38 cellular contexts compared by ENCODE assay signal in the genomic region with DNA sequence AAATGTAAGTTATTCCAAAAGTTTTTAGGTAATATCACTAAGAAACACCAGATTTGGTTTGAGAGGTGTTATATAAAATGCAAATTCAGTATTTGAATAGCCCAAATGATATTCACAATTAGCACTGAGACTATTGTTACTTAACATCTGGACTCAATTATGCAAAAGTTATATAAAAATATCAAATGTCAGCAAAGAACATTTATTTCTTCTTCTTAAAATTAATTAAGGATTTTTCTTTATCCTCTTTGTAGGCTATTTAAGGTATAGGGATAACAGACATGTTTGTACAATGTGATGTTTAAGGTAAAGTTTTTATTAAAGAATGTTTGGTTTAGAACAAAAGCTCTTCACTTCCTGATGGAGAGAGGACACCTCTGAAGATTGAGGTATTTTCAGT.
"Had no signal": no experiment of that assay in that cellular context is flagged by ENCODE, and none has a peak within 500 bp of the region (broad histone marks: within the 10 kb centered on the region; RNA-seq: fewer than 3 reads in every experiment).

No MANE protein-coding gene starts in this region.

- H3K27ac ChIP-seq: ascending aorta, cardiac muscle cell, VCaP had no signal

- H3K4me3 Mint-ChIP-seq: activated B cell treated with CpG ODN at 0.5 μM for 24 hours; activated CD4-positive, alpha-beta memory T cell treated with anti-CD3 and anti-CD28 coated beads, Interleukin-2, amount 10 ng/mL, durations not matched to agents 7 days and 5 days; activated CD4-positive, alpha-beta T cell treated with anti-CD3 and anti-CD28 coated beads for 36 hours; activated CD4-positive, alpha-beta T cell treated with anti-CD3 and anti-CD28 coated beads, Interleukin-2, amount 10 ng/mL, durations not matched to agents 7 days and 5 days; activated CD8-positive, alpha-beta memory T cell treated with anti-CD3 and anti-CD28 coated beads, Interleukin-2, amount 10 ng/mL, durations not matched to agents 7 days and 5 days; activated CD8-positive, alpha-beta T cell treated with anti-CD3 and anti-CD28 coated beads, Interleukin-2, amount 10 ng/mL, durations not matched to agents 7 days and 5 days; activated naive CD4-positive, alpha-beta T cell treated with anti-CD3 and anti-CD28 coated beads, Interleukin-2, amount 10 ng/mL, durations not matched to agents 7 days and 5 days; activated naive CD4-positive, alpha-beta T cell treated with anti-CD3 and anti-CD28 coated beads, Interleukin-2, amount 50 U/mL, for 24 hours; activated naive CD8-positive, alpha-beta T cell; activated naive CD8-positive, alpha-beta T cell treated with anti-CD3 and anti-CD28 coated beads, Interleukin-2, amount 10 ng/mL, durations not matched to agents 7 days and 5 days; activated naive CD8-positive, alpha-beta T cell treated with anti-CD3 and anti-CD28 coated beads, Interleukin-2, amount 50 U/mL, for 24 hours; activated T-cell treated with anti-CD3 and anti-CD28 coated beads, Interleukin-2, amount 50 U/mL, for 24 hours; brain; central memory CD8-positive, alpha-beta T cell; T-helper 1 cell treated with Interleukin-12 subunit alpha and Interleukin-12 subunit beta and Interleukin-4 antibody, amounts not matched to agents 30 μg/mL and 1 μg/mL, for 36 hours; T-helper 2 cell treated with Interferon-gamma antibody and Interleukin-4, amounts not matched to agents 5 μg/mL and 100 μg/mL, for 36 hours had no signal

- H3K4me1 ChIP-seq: ascending aorta had no signal

- DNase-seq: activated B cell treated with CpG ODN at 0.5 μM for 24 hours; activated CD4-positive, alpha-beta memory T cell treated with anti-CD3 and anti-CD28 coated beads, Interleukin-2, amount 10 ng/mL, durations not matched to agents 7 days and 5 days; activated CD4-positive, alpha-beta T cell treated with anti-CD3 and anti-CD28 coated beads for 36 hours; activated CD4-positive, alpha-beta T cell treated with anti-CD3 and anti-CD28 coated beads for 48 hours; activated CD4-positive, alpha-beta T cell treated with anti-CD3 and anti-CD28 coated beads, Interleukin-2, amount 10 ng/mL, durations not matched to agents 7 days and 5 days; activated CD4-positive, alpha-beta T cell treated with anti-CD3 and anti-CD28 coated beads, Interleukin-2, amount 50 U/mL, for 48 hours; activated CD4-positive, CD25-positive, alpha-beta regulatory T cell treated with anti-CD3 and anti-CD28 coated beads, Interleukin-2, amount 50 U/mL, for 72 hours; activated CD8-positive, alpha-beta memory T cell treated with anti-CD3 and anti-CD28 coated beads for 24 hours; activated CD8-positive, alpha-beta memory T cell treated with anti-CD3 and anti-CD28 coated beads, Interleukin-2, amount 10 ng/mL, durations not matched to agents 7 days and 5 days; activated CD8-positive, alpha-beta memory T cell treated with anti-CD3 and anti-CD28 coated beads, Interleukin-2, amount 50 U/mL, for 48 hours; activated CD8-positive, alpha-beta T cell treated with anti-CD3 and anti-CD28 coated beads, Interleukin-2, amount 10 ng/mL, durations not matched to agents 7 days and 5 days; activated effector memory CD4-positive, alpha-beta T cell treated with Interleukin-2 at 50 U/mL for 16 hours; activated gamma-delta T cell; activated naive CD4-positive, alpha-beta T cell treated with anti-CD3 and anti-CD28 coated beads, Interleukin-2, amount 10 ng/mL, durations not matched to agents 7 days and 5 days; activated naive CD4-positive, alpha-beta T cell treated with Interleukin-2 at 50 U/mL for 16 hours; activated naive CD8-positive, alpha-beta T cell treated with anti-CD3 and anti-CD28 coated beads, Interleukin-2, amount 10 ng/mL, durations not matched to agents 7 days and 5 days; activated naive CD8-positive, alpha-beta T cell treated with anti-CD3 and anti-CD28 coated beads, Interleukin-2, amount 50 U/mL, for 24 hours; activated T-cell treated with anti-CD3 and anti-CD28 coated beads, Interleukin-2, amount 50 U/mL, for 24 hours; activated T-cell treated with anti-CD3 and anti-CD28 coated beads, Interleukin-2, amount 50 U/mL, for 48 hours; amygdala; anterior cingulate cortex; caudate nucleus; cerebellar nuclear complex; T-helper 1 cell; T-helper 2 cell; T-helper 9 cell had no signal

- H3K4me1 Mint-ChIP-seq: activated B cell treated with CpG ODN at 0.5 μM for 24 hours; activated CD4-positive, alpha-beta memory T cell treated with anti-CD3 and anti-CD28 coated beads, Interleukin-2, amount 10 ng/mL, durations not matched to agents 7 days and 5 days; activated CD4-positive, alpha-beta T cell treated with anti-CD3 and anti-CD28 coated beads for 36 hours; activated CD4-positive, alpha-beta T cell treated with anti-CD3 and anti-CD28 coated beads, Interleukin-2, amount 10 ng/mL, durations not matched to agents 7 days and 5 days; activated CD8-positive, alpha-beta memory T cell treated with anti-CD3 and anti-CD28 coated beads, Interleukin-2, amount 10 ng/mL, durations not matched to agents 7 days and 5 days; activated naive CD4-positive, alpha-beta T cell treated with anti-CD3 and anti-CD28 coated beads, Interleukin-2, amount 10 ng/mL, durations not matched to agents 7 days and 5 days; activated naive CD4-positive, alpha-beta T cell treated with anti-CD3 and anti-CD28 coated beads, Interleukin-2, amount 50 U/mL, for 24 hours; activated naive CD8-positive, alpha-beta T cell treated with anti-CD3 and anti-CD28 coated beads, Interleukin-2, amount 10 ng/mL, durations not matched to agents 7 days and 5 days; activated naive CD8-positive, alpha-beta T cell treated with anti-CD3 and anti-CD28 coated beads, Interleukin-2, amount 50 U/mL, for 24 hours; brain; central memory CD8-positive, alpha-beta T cell had no signal

- H3K36me3 Mint-ChIP-seq: activated CD8-positive, alpha-beta memory T cell treated with anti-CD3 and anti-CD28 coated beads, Interleukin-2, amount 10 ng/mL, durations not matched to agents 7 days and 5 days; activated naive CD4-positive, alpha-beta T cell treated with anti-CD3 and anti-CD28 coated beads, Interleukin-2, amount 10 ng/mL, durations not matched to agents 7 days and 5 days; activated naive CD4-positive, alpha-beta T cell treated with anti-CD3 and anti-CD28 coated beads, Interleukin-2, amount 50 U/mL, for 24 hours; activated naive CD8-positive, alpha-beta T cell; activated naive CD8-positive, alpha-beta T cell treated with anti-CD3 and anti-CD28 coated beads, Interleukin-2, amount 10 ng/mL, durations not matched to agents 7 days and 5 days; brain had no signal

- FAIRE-seq: bronchial epithelial cell, TTC549 had no signal

- H3K27ac Mint-ChIP-seq: activated B cell treated with CpG ODN at 0.5 μM for 24 hours; activated CD4-positive, alpha-beta memory T cell treated with anti-CD3 and anti-CD28 coated beads, Interleukin-2, amount 10 ng/mL, durations not matched to agents 7 days and 5 days; activated CD4-positive, alpha-beta T cell treated with anti-CD3 and anti-CD28 coated beads for 36 hours; activated CD4-positive, alpha-beta T cell treated with anti-CD3 and anti-CD28 coated beads, Interleukin-2, amount 10 ng/mL, durations not matched to agents 7 days and 5 days; activated CD8-positive, alpha-beta memory T cell treated with anti-CD3 and anti-CD28 coated beads, Interleukin-2, amount 10 ng/mL, durations not matched to agents 7 days and 5 days; activated CD8-positive, alpha-beta T cell treated with anti-CD3 and anti-CD28 coated beads, Interleukin-2, amount 10 ng/mL, durations not matched to agents 7 days and 5 days; activated naive CD4-positive, alpha-beta T cell treated with anti-CD3 and anti-CD28 coated beads, Interleukin-2, amount 10 ng/mL, durations not matched to agents 7 days and 5 days; activated naive CD4-positive, alpha-beta T cell treated with anti-CD3 and anti-CD28 coated beads, Interleukin-2, amount 50 U/mL, for 24 hours; activated naive CD8-positive, alpha-beta T cell; activated naive CD8-positive, alpha-beta T cell treated with anti-CD3 and anti-CD28 coated beads, Interleukin-2, amount 10 ng/mL, durations not matched to agents 7 days and 5 days; activated naive CD8-positive, alpha-beta T cell treated with anti-CD3 and anti-CD28 coated beads, Interleukin-2, amount 50 U/mL, for 24 hours; activated T-cell treated with anti-CD3 and anti-CD28 coated beads, Interleukin-2, amount 50 U/mL, for 24 hours; activated T-helper 2 cell treated with anti-CD3 and anti-CD28 coated beads, Interferon-gamma antibody, Interleukin-2, Interleukin-4, amounts not matched to agents 10 μg/mL and 5 μg/mL and 100 μg/mL, durations not matched to agents 14 hours and 24 hours and 36 hours; T-helper 1 cell treated with Interleukin-12 subunit alpha and Interleukin-12 subunit beta and Interleukin-4 antibody, amounts not matched to agents 30 μg/mL and 1 μg/mL, for 36 hours; T-helper 2 cell treated with Interferon-gamma antibody and Interleukin-4, amounts not matched to agents 5 μg/mL and 100 μg/mL, for 36 hours had no signal

- H3K4me3 ChIP-seq: ascending aorta, cardiac muscle cell had no signal

- H3K36me3 ChIP-seq: ascending aorta, cardiac muscle cell had no signal

- H3K9me3 Mint-ChIP-seq: activated B cell treated with CpG ODN at 0.5 μM for 24 hours; activated CD4-positive, alpha-beta memory T cell treated with anti-CD3 and anti-CD28 coated beads, Interleukin-2, amount 10 ng/mL, durations not matched to agents 7 days and 5 days; activated CD4-positive, alpha-beta T cell treated with anti-CD3 and anti-CD28 coated beads, Interleukin-2, amount 10 ng/mL, durations not matched to agents 7 days and 5 days; activated naive CD4-positive, alpha-beta T cell treated with anti-CD3 and anti-CD28 coated beads, Interleukin-2, amount 10 ng/mL, durations not matched to agents 7 days and 5 days; activated naive CD4-positive, alpha-beta T cell treated with anti-CD3 and anti-CD28 coated beads, Interleukin-2, amount 50 U/mL, for 24 hours; activated naive CD8-positive, alpha-beta T cell treated with anti-CD3 and anti-CD28 coated beads, Interleukin-2, amount 10 ng/mL, durations not matched to agents 7 days and 5 days; activated naive CD8-positive, alpha-beta T cell treated with anti-CD3 and anti-CD28 coated beads, Interleukin-2, amount 50 U/mL, for 24 hours; activated T-cell treated with anti-CD3 and anti-CD28 coated beads, Interleukin-2, amount 50 U/mL, for 24 hours; activated T-helper 2 cell treated with anti-CD3 and anti-CD28 coated beads, Interferon-gamma antibody, Interleukin-2, Interleukin-4, amounts not matched to agents 10 μg/mL and 5 μg/mL and 100 μg/mL, durations not matched to agents 14 hours and 24 hours and 36 hours; brain; central memory CD8-positive, alpha-beta T cell; T-helper 1 cell treated with Interleukin-12 subunit alpha and Interleukin-12 subunit beta and Interleukin-4 antibody, amounts not matched to agents 30 μg/mL and 1 μg/mL, for 36 hours; T-helper 2 cell treated with Interferon-gamma antibody and Interleukin-4, amounts not matched to agents 5 μg/mL and 100 μg/mL, for 36 hours had no signal

- H3K27me3 ChIP-seq: ascending aorta, cardiac muscle cell had no signal

- ATAC-seq: activated CD4-positive, alpha-beta T cell treated with anti-CD3 and anti-CD28 coated beads for 36 hours; activated CD8-positive, alpha-beta memory T cell treated with anti-CD3 and anti-CD28 coated beads, Interleukin-2, amount 10 ng/mL, durations not matched to agents 7 days and 5 days; activated CD8-positive, alpha-beta T cell treated with anti-CD3 and anti-CD28 coated beads, Interleukin-2, amount 10 ng/mL, durations not matched to agents 7 days and 5 days; activated naive CD8-positive, alpha-beta T cell treated with anti-CD3 and anti-CD28 coated beads, Interleukin-2, amount 50 U/mL, for 24 hours had no signal

- H3K27me3 Mint-ChIP-seq: activated B cell treated with CpG ODN at 0.5 μM for 24 hours; activated CD4-positive, alpha-beta T cell treated with anti-CD3 and anti-CD28 coated beads for 36 hours; activated CD4-positive, alpha-beta T cell treated with anti-CD3 and anti-CD28 coated beads, Interleukin-2, amount 10 ng/mL, durations not matched to agents 7 days and 5 days; activated CD8-positive, alpha-beta memory T cell treated with anti-CD3 and anti-CD28 coated beads, Interleukin-2, amount 10 ng/mL, durations not matched to agents 7 days and 5 days; activated naive CD4-positive, alpha-beta T cell treated with anti-CD3 and anti-CD28 coated beads, Interleukin-2, amount 10 ng/mL, durations not matched to agents 7 days and 5 days; activated naive CD4-positive, alpha-beta T cell treated with anti-CD3 and anti-CD28 coated beads, Interleukin-2, amount 50 U/mL, for 24 hours; activated naive CD8-positive, alpha-beta T cell treated with anti-CD3 and anti-CD28 coated beads, Interleukin-2, amount 10 ng/mL, durations not matched to agents 7 days and 5 days; activated naive CD8-positive, alpha-beta T cell treated with anti-CD3 and anti-CD28 coated beads, Interleukin-2, amount 50 U/mL, for 24 hours; activated T-cell treated with anti-CD3 and anti-CD28 coated beads, Interleukin-2, amount 50 U/mL, for 24 hours; central memory CD8-positive, alpha-beta T cell had no signal

- H3K9me3 ChIP-seq: ascending aorta had no signal
